Comparison of ENCODE assay signal across 26 cellular contexts in the genomic region with DNA sequence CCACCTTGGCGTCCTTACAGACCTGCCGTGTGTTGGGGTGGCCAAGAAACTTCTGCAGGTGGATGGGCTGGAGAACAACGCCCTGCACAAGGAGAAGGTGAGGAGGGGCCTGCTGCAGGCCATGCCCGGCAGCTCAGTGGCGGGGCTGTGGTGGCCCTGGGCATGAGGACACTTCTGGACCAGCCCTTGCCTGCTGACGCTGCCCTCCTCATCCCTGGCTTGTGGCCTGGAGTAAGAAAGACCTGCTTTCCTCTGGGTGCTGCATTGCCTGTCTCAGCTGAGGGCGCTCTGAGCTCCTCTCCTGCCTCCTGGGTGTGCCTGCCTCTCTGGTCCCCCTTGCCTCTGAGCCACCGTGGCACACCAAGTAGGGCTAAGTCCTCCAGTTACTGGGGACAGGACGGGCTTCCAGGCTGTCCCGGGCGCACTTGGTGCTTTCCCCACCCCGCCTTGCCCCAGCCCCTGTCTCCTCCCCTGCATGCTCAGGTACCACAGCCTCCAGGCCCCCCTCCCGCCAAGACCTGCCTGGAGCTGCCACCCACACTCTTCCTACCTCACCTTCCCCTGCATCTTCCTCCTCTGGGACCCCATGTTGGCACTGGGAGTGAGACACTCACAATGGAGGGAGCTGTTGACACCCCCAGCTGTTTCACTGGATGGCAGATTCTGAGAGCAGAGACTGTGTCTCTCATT. TPM values are rescaled to one million over a fixed set of nuclear protein-coding genes. Genes with fewer than 3 reads are reported as not detected.
A peak's percentile ranks its signal among the peaks of the same experiment; 100 is the strongest.
DNase-seq lines count a peak whose midpoint lies in the region; ATAC-seq and TF ChIP-seq lines count a peak whose summit lies in the region.
"Had no signal": no experiment of that assay in that cellular context is flagged by ENCODE, and none has a peak within 500 bp of the region (broad histone marks: within the 10 kb centered on the region; RNA-seq: fewer than 3 reads in every experiment).

No MANE protein-coding gene starts in this region.

- no peak overlapping the region for H3K27ac ChIP-seq in CD8-positive, alpha-beta T cell (ENCODE audit: low read depth, low read length)
- no peak overlapping the region for H3K27ac ChIP-seq in RWPE2 (ENCODE audit: poor library complexity, severe bottlenecking)
- H3K27ac ChIP-seq: body of pancreas, C4-2B, left lung, SJCRH30, tibial nerve had no signal

- no peaks in the 10 kb centered on the region for H3K36me3 ChIP-seq in CD8-positive, alpha-beta T cell (ENCODE audit: insufficient read depth, low read length)
- H3K36me3 ChIP-seq in RWPE2 (ENCODE audit: low read depth) = no peaks in the 10 kb centered on the region; the same call in 1 of the 2 replicates
- H3K36me3 ChIP-seq: SJCRH30 had no signal

- H3K27ac Mint-ChIP-seq in CD8-positive, alpha-beta T cell = peak overlapping the region; percentile 37
- H3K27ac Mint-ChIP-seq: activated CD4-positive, alpha-beta memory T cell treated with anti-CD3 and anti-CD28 coated beads for 36 hours; T-cell had no signal

- intact Hi-C loops in CD8-positive, alpha-beta T cell (cut with DNase I, micrococcal nuclease) = no loop called here
- intact Hi-C loops in posterior vena cava (cut with DNase I) = loop anchor here in 1 of 2 donors (10.0 kb wide), 1 partner anchor 681 kb away; no protein-coding TSS in a partner anchor

- ATAC-seq in CD8-positive, alpha-beta T cell = no peak
- no peak for ATAC-seq in RWPE2 (ENCODE audit: low read depth)
- no peak for ATAC-seq in left lobe of liver
- no peak for ATAC-seq in HG02571 (IDR thresholded peaks at IDR 0.05; ENCODE audit: unreplicated experiment)
- ATAC-seq: body of pancreas, GM12878, left lung, T-cell had no signal

- H3K9me3 ChIP-seq in CD8-positive, alpha-beta T cell (ENCODE audit: low read length) = no peaks in the 10 kb centered on the region
- H3K9me3 ChIP-seq in RWPE2 (ENCODE audit: severe bottlenecking) = no peaks in the 10 kb centered on the region
- H3K9me3 ChIP-seq: body of pancreas, left lung, SJCRH30, tibial nerve had no signal

- H3K4me1 ChIP-seq in CD8-positive, alpha-beta T cell (ENCODE audit: insufficient read depth, low read length) = peaks cover 11% of the 10 kb centered on the region
- H3K4me1 ChIP-seq in RWPE2 (ENCODE audit: insufficient read depth, poor library complexity, severe bottlenecking) = no peaks in the 10 kb centered on the region
- H3K4me1 ChIP-seq: SJCRH30 had no signal

- H3K4me1 Mint-ChIP-seq in CD8-positive, alpha-beta T cell (ENCODE audit: low read depth) = peaks cover 9% of the 10 kb centered on the region

- H3K4me3 Mint-ChIP-seq in CD8-positive, alpha-beta T cell = no peak overlapping the region
- H3K4me3 Mint-ChIP-seq: activated CD4-positive, alpha-beta memory T cell treated with anti-CD3 and anti-CD28 coated beads for 36 hours; T-cell had no signal

- no peaks in the 10 kb centered on the region for H3K27me3 Mint-ChIP-seq in CD8-positive, alpha-beta T cell (ENCODE audit: low read depth)
- H3K27me3 Mint-ChIP-seq: activated CD4-positive, alpha-beta memory T cell treated with anti-CD3 and anti-CD28 coated beads for 36 hours had no signal

- CTCF ChIA-PET in CD8-positive, alpha-beta T cell (lab: Charles Lee) = interaction anchor here (1.3 to 6.4 kb wide), 3 partner anchors 476 to 547 kb away, joined by 3 to 53 read pairs (median 5); no protein-coding TSS in a partner anchor

- H3K36me3 Mint-ChIP-seq in CD8-positive, alpha-beta T cell = peaks cover 11% of the 10 kb centered on the region
- H3K36me3 Mint-ChIP-seq: activated CD4-positive, alpha-beta memory T cell treated with anti-CD3 and anti-CD28 coated beads for 36 hours had no signal

- no peak overlapping the region for H3K4me3 ChIP-seq in CD8-positive, alpha-beta T cell (ENCODE audit: low read depth, low read length)
- H3K4me3 ChIP-seq in RWPE2 (ENCODE audit: severe bottlenecking) = no peak overlapping the region
- H3K4me3 ChIP-seq: body of pancreas, GM12878, left lung, SJCRH30, smooth muscle cell, tibial nerve had no signal

- POLR2A ChIA-PET in CD8-positive, alpha-beta T cell (lab: Charles Lee) = no interaction called here

- DNase-seq in 8988T = peak; percentile 14
- no peak for DNase-seq in CD8-positive, alpha-beta T cell
- peak; percentile 44 for DNase-seq in RWPE2 (ENCODE audit: low spot score)
- peak; percentile 59 for DNase-seq in posterior vena cava (ENCODE audit: low spot score)
- DNase-seq in DMS153 (lab: John Stamatoyannopoulos, UW) = no peak
- no peak for DNase-seq in left lobe of liver (ENCODE audit: low spot score)
- DNase-seq: activated CD4-positive, alpha-beta memory T cell treated with anti-CD3 and anti-CD28 coated beads for 36 hours; activated gamma-delta T cell treated with Interleukin-2 at 50 U/mL for 16 hours; body of pancreas; EL; hippocampal formation; NCI-H1092 treated with DMSO at 0.1 percent for 48 hours; NCI-H2029; NCI-H2227 treated with DMSO at 0.1 percent for 48 hours; NCI-H748 treated with DMSO at 0.1 percent for 48 hours; occipital lobe; SJCRH30; stimulated activated CD4-positive, alpha-beta T cell treated with anti-CD3 and anti-CD28 coated beads, Interleukin-2, amount 100 ng/mL, for 24 hours had no signal

- no peaks in the 10 kb centered on the region for H3K27me3 ChIP-seq in CD8-positive, alpha-beta T cell (ENCODE audit: insufficient read depth, low read length)
- H3K27me3 ChIP-seq in RWPE2 (ENCODE audit: insufficient read depth, poor library complexity, severe bottlenecking) = no peaks in the 10 kb centered on the region
- H3K27me3 ChIP-seq: body of pancreas, left lung, tibial nerve had no signal

- no peak for TF ChIP-seq CTCF in CD8-positive, alpha-beta T cell (IDR thresholded peaks at IDR 0.05)
- TF ChIP-seq CTCF in RWPE2 (IDR thresholded peaks at IDR 0.05; ENCODE audit: poor library complexity, severe bottlenecking) = no peak

- H3K9me3 Mint-ChIP-seq in CD8-positive, alpha-beta T cell = no peaks in the 10 kb centered on the region
- H3K9me3 Mint-ChIP-seq: activated CD4-positive, alpha-beta memory T cell treated with anti-CD3 and anti-CD28 coated beads for 36 hours; T-cell had no signal

RNA-seq across cellular contexts. Expression of a gene that starts 8.7 kb away (rescaled TPM):
- 10 to 100 TPM in 1 of 2 experiments, 1 to 10 TPM in 1; 8.2 to 11.6 TPM for total RNA-seq in CD8-positive, alpha-beta T cell
- 10 to 100 TPM; 14.1 to 15.5 TPM for total RNA-seq in posterior vena cava
- total RNA-seq in left lobe of liver = 15.6 TPM

RNA-seq across cellular contexts. Expression of a gene that starts 52.7 kb away (rescaled TPM):
- total RNA-seq in CD8-positive, alpha-beta T cell = under 1 TPM; 0.06 to 0.30 TPM
- under 1 TPM; 0.14 to 0.37 TPM for total RNA-seq in posterior vena cava
- total RNA-seq in left lobe of liver = 0.25 TPM
- total RNA-seq: GM12878, renal cortical epithelial cell, SJCRH30 had no signal

Comparison
In these comparisons a context has a peak if more than half of its experiments do, and no peak if none do; other contexts are left out.
1. DNase-seq: peak in 8988T (single experiment), RWPE2 (single experiment) and posterior vena cava (single experiment); none in CD8-positive, alpha-beta T cell (0 of 7), DMS153 (single experiment) and left lobe of liver (single experiment).